2 cellular contexts compared by ENCODE assay signal in genomic region chr1:151284013-151284577, GRCh38.
TF ChIP-seq lines count a peak whose summit lies in the region.

No MANE protein-coding gene starts in this region.

TF ChIP-seq in IMR-90, 13 proteins besides CTCF, POLR2A, EP300 and RAD21:
- TF ChIP-seq, protein P1, sequence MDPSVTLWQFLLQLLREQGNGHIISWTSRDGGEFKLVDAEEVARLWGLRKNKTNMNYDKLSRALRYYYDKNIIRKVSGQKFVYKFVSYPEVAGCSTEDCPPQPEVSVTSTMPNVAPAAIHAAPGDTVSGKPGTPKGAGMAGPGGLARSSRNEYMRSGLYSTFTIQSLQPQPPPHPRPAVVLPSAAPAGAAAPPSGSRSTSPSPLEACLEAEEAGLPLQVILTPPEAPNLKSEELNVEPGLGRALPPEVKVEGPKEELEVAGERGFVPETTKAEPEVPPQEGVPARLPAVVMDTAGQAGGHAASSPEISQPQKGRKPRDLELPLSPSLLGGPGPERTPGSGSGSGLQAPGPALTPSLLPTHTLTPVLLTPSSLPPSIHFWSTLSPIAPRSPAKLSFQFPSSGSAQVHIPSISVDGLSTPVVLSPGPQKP (IDR thresholded peaks at IDR 0.05; ENCODE audit: borderline replicate concordance, low read depth, low read length): no peak

TF ChIP-seq in neural cell, 6 proteins besides CTCF, POLR2A, EP300 and RAD21:
- TF ChIP-seq POLR2AphosphoS5 (IDR thresholded peaks at IDR 0.05) (no peak), EZH2 (IDR thresholded peaks at IDR 0.05; ENCODE audit: borderline replicate concordance, insufficient read depth, low read length, poor library complexity, severe bottlenecking) (no peak), TAF1 (IDR thresholded peaks at IDR 0.05; ENCODE audit: low read depth) (no peak), MXI1 (conservative IDR thresholded peaks at IDR 0.05; ENCODE audit: poor library complexity, severe bottlenecking) (no peak), REST (IDR thresholded peaks at IDR 0.05; ENCODE audit: borderline replicate concordance) (no peak), SMC3 (conservative IDR thresholded peaks at IDR 0.05; ENCODE audit: poor library complexity) (no peak)
